In the genomic region with DNA sequence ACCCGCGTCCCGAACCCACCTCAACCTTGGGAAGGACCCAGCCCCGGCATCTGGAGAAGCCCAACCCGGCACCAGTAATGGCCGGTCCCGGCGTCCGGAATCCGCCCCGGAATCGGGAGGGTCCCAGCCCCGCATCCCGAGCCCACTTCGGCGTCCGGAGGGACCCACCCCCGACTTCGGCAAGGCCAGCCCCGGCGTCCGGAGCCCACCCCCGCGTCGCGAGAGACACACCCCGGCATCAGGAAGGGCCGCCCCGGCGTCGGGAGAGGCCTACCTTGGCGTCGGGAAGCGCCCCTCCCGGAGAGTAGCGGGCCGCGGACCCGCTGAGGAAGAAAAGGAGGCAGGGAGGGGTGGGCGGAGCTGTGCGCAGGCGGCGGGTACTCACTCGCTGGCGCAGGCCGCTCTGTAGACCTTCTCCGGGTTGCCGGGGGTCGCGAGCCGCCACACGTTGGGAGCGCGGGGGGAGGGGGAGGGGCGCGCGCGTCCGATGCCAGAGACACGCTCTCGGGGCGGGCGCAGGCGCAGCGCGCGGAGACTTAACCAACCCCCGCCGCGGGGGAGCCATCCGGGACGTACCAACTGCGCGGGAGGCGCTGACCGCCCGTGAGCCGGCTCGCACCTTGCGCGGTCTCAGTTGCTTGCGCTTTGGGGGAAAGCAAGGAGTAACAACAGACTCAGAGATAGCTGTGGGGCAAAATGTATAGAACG, we compare ENCODE assay signal across 1 cellular context.
TF ChIP-seq lines count a peak whose summit lies in the region.

TSS of gene UIMC1 (minus strand) at position 515 of the 708 bp plus-strand sequence. CDS start 24,164 bp downstream, outside the sequence.

TF ChIP-seq in SK-N-SH, 30 proteins besides CTCF, POLR2A, EP300 and RAD21 (continued from another document):
- TF ChIP-seq, protein P1, sequence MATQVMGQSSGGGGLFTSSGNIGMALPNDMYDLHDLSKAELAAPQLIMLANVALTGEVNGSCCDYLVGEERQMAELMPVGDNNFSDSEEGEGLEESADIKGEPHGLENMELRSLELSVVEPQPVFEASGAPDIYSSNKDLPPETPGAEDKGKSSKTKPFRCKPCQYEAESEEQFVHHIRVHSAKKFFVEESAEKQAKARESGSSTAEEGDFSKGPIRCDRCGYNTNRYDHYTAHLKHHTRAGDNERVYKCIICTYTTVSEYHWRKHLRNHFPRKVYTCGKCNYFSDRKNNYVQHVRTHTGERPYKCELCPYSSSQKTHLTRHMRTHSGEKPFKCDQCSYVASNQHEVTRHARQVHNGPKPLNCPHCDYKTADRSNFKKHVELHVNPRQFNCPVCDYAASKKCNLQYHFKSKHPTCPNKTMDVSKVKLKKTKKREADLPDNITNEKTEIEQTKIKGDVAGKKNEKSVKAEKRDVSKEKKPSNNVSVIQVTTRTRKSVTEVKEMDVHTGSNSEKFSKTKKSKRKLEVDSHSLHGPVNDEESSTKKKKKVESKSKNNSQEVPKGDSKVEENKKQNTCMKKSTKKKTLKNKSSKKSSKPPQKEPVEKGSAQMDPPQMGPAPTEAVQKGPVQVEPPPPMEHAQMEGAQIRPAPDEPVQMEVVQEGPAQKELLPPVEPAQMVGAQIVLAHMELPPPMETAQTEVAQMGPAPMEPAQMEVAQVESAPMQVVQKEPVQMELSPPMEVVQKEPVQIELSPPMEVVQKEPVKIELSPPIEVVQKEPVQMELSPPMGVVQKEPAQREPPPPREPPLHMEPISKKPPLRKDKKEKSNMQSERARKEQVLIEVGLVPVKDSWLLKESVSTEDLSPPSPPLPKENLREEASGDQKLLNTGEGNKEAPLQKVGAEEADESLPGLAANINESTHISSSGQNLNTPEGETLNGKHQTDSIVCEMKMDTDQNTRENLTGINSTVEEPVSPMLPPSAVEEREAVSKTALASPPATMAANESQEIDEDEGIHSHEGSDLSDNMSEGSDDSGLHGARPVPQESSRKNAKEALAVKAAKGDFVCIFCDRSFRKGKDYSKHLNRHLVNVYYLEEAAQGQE (IDR thresholded peaks at IDR 0.05; ENCODE audit: low read depth, low read length): no peak
- TF ChIP-seq FOXJ3 (CRISPR knock-in tag; IDR thresholded peaks at IDR 0.05) (no peak), JUND (IDR thresholded peaks at IDR 0.05) (no peak), GABPA (IDR thresholded peaks at IDR 0.05; ENCODE audit: low read depth) (no peak), FOXM1 (IDR thresholded peaks at IDR 0.05; ENCODE audit: low read depth) (no peak), TCF12 (IDR thresholded peaks at IDR 0.05) (no peak), POLR2AphosphoS5 (IDR thresholded peaks at IDR 0.05; ENCODE audit: low read depth, low read length) (peak; percentile 60), TAF1 (IDR thresholded peaks at IDR 0.05; ENCODE audit: borderline replicate concordance, low read depth, low read length) (peak; percentile 93), YY1 (IDR thresholded peaks at IDR 0.05; ENCODE audit: low read depth) (peak; percentile 54; the same call in 1 of the 2 replicates), PBX3 (IDR thresholded peaks at IDR 0.05) (no peak), IRF3 (IDR thresholded peaks at IDR 0.05; ENCODE audit: low read depth, low read length) (no peak), GATA2 (CRISPR knock-in tag; IDR thresholded peaks at IDR 0.05) (no peak)
